Comparison of ENCODE assay signal across 17 cellular contexts in genomic region chr13:31930490-31930889, GRCh38.
A peak's percentile ranks its signal among the peaks of the same experiment; 100 is the strongest.
DNase-seq lines count a peak whose midpoint lies in the region; ATAC-seq and TF ChIP-seq lines count a peak whose summit lies in the region.
"Had no signal": no experiment of that assay in that cellular context is flagged by ENCODE, and none has a peak within 500 bp of the region (broad histone marks: within the 10 kb centered on the region; RNA-seq: fewer than 3 reads in every experiment).

No MANE protein-coding gene starts in this region.

- H3K9me3 ChIP-seq in MM.1S (replicated peaks; ENCODE audit: insufficient read depth, low read length) (no peaks in the 10 kb centered on the region), uterus (no peaks in the 10 kb centered on the region)
- H3K9me3 ChIP-seq: BE2C, right atrium auricular region, SJSA1, thoracic aorta had no signal

- H3K27ac ChIP-seq in MM.1S (ENCODE audit: low read length) = no peak overlapping the region; the same call in 1 of the 2 replicates
- no peak overlapping the region for H3K27ac ChIP-seq in uterus
- H3K27ac ChIP-seq in substantia nigra (ENCODE audit: low read depth, low read length, poor library complexity, severe bottlenecking) = no peak overlapping the region
- H3K27ac ChIP-seq: cardiac muscle cell, right atrium auricular region, SJSA1, thoracic aorta had no signal

- TF ChIP-seq CTCF in MM.1S (IDR thresholded peaks at IDR 0.05; ENCODE audit: low read length) (no peak), uterus (IDR thresholded peaks at IDR 0.05) (no peak)

- intact Hi-C loops in uterus (cut with DNase I; ENCODE audit: low total_unique reads) = no loop called here

- peak overlapping the region; percentile 35; the same call in 1 of the 2 replicates for H2AFZ ChIP-seq in MM.1S (ENCODE audit: low read length)

- H4K20me1 ChIP-seq in MM.1S (ENCODE audit: insufficient read depth, low read length) = no peaks in the 10 kb centered on the region

- ATAC-seq in GM18868 (IDR thresholded peaks at IDR 0.05; ENCODE audit: unreplicated experiment) = peak; percentile 30
- peak; percentile 38 for ATAC-seq in GM21447 (IDR thresholded peaks at IDR 0.05; ENCODE audit: unreplicated experiment)
- peak; percentile 16 for ATAC-seq in HG03045 (IDR thresholded peaks at IDR 0.05; ENCODE audit: unreplicated experiment)

- H3K9ac ChIP-seq in MM.1S (ENCODE audit: low read length) = no peak overlapping the region

- no peaks in the 10 kb centered on the region for H3F3A ChIP-seq in MM.1S (ENCODE audit: insufficient read depth, low read length)

- no peaks in the 10 kb centered on the region for H3K36me3 ChIP-seq in MM.1S (replicated peaks; ENCODE audit: insufficient read depth, low read length)
- H3K36me3 ChIP-seq in uterus = no peaks in the 10 kb centered on the region
- H3K36me3 ChIP-seq: BE2C, cardiac muscle cell, right atrium auricular region, SJSA1, thoracic aorta had no signal

- no peaks in the 10 kb centered on the region for H3K27me3 ChIP-seq in MM.1S (replicated peaks; ENCODE audit: insufficient read depth, low read length)
- H3K27me3 ChIP-seq in uterus = no peaks in the 10 kb centered on the region
- H3K27me3 ChIP-seq: BE2C, cardiac muscle cell, right atrium auricular region, SJSA1 had no signal

- TF ChIP-seq POLR2A in uterus (IDR thresholded peaks at IDR 0.05) = no peak

- DNase-seq in MM.1S = no peak
- no peak for DNase-seq in uterus
- DNase-seq in germinal center (ENCODE audit: low spot score) = no peak
- no peak for DNase-seq in substantia nigra (lab: John Stamatoyannopoulos, UW)
- no peak for DNase-seq in hypothalamus (lab: John Stamatoyannopoulos, UW)
- DNase-seq: activated gamma-delta T cell treated with Interleukin-2 at 50 U/mL for 16 hours, BE2C, GF-D8, H9, NCI-H510A had no signal

- H3K79me2 ChIP-seq in MM.1S (ENCODE audit: low read length) = no peaks in the 10 kb centered on the region

- no peak overlapping the region for H3K4me2 ChIP-seq in MM.1S (ENCODE audit: low read depth, low read length)

- H3K9me2 ChIP-seq in MM.1S (replicated peaks; ENCODE audit: insufficient read depth, low read length) = no peaks in the 10 kb centered on the region

- H3K4me1 ChIP-seq in MM.1S (ENCODE audit: low read length) (peaks cover 9% of the 10 kb centered on the region; the same call in 1 of the 2 replicates), uterus (no peaks in the 10 kb centered on the region)

- H3K4me3 ChIP-seq in MM.1S (ENCODE audit: low read length) (no peak overlapping the region), uterus (no peak overlapping the region)
- H3K4me3 ChIP-seq: cardiac muscle cell, right atrium auricular region, SJSA1, thoracic aorta had no signal
